ENCODE assay signal across 8 cellular contexts in the genomic region with DNA sequence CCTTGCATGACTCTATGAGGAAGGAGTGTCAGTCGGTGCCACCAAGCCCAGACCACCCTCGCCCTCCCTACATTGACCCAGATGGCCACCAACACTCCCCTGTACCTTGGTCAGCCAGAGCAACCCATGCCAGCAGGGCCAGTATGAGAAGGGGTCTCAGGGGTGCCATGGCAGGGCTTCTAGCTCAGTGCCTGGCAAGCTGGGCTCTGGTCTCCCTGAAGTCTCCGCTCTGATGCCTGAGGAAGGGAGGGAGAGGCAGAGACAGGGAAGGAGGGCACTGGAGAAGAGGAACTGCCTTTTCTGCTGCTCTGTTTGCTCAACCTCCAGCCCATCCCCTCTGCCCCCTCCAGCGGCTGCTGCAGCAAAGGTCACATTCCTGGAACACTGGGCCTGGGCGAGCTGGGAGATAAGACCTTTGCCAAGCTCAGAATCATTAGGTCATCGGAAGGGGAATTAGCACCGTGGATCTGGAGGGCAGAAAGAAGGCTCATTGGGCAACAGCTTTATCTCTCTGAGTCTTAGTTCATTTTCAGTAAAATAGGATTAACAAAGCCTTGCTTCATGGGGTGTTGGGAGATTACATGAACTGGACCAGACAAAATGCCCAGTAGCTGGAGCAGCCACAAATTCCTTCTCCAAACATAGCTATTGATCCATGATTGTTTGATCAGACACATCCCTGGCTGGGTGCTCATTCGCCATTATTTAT. TPM values are rescaled to one million over a fixed set of nuclear protein-coding genes. Genes with fewer than 3 reads are reported as not detected.
A peak's percentile ranks its signal among the peaks of the same experiment; 100 is the strongest.
DNase-seq lines count a peak whose midpoint lies in the region; ATAC-seq and TF ChIP-seq lines count a peak whose summit lies in the region.

A gene with protein sequence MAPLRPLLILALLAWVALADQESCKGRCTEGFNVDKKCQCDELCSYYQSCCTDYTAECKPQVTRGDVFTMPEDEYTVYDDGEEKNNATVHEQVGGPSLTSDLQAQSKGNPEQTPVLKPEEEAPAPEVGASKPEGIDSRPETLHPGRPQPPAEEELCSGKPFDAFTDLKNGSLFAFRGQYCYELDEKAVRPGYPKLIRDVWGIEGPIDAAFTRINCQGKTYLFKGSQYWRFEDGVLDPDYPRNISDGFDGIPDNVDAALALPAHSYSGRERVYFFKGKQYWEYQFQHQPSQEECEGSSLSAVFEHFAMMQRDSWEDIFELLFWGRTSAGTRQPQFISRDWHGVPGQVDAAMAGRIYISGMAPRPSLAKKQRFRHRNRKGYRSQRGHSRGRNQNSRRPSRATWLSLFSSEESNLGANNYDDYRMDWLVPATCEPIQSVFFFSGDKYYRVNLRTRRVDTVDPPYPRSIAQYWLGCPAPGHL (minus strand): TSS at position 273 of the 709 bp plus-strand sequence. CDS start 104 bp downstream, at position 169.

- H3K4me1 ChIP-seq in endodermal cell (ENCODE audit: control insufficient read depth, insufficient read depth, low read length) = peaks cover 12% of the 10 kb centered on the region

- no peaks in the 10 kb centered on the region for H3K9me3 Mint-ChIP-seq in activated CD4-positive, alpha-beta T cell treated with anti-CD3 and anti-CD28 coated beads for 36 hours (ENCODE audit: low read depth)
- H3K9me3 Mint-ChIP-seq in endodermal cell (no peaks in the 10 kb centered on the region), nephron (no peaks in the 10 kb centered on the region)

- TF ChIP-seq CTCF in endodermal cell (conservative IDR thresholded peaks at IDR 0.05) = peak; percentile 53
- no peak for TF ChIP-seq CTCF in nephron (IDR thresholded peaks at IDR 0.05; ENCODE audit: unreplicated experiment in 3 of 3)

- no peaks in the 10 kb centered on the region for H3K9me3 ChIP-seq in endodermal cell (ENCODE audit: control insufficient read depth, low read length)

- ATAC-seq in activated CD4-positive, alpha-beta T cell treated with anti-CD3 and anti-CD28 coated beads for 36 hours = no peak
- ATAC-seq in GM21367 (IDR thresholded peaks at IDR 0.05; ENCODE audit: unreplicated experiment) (no peak), HG02938 (IDR thresholded peaks at IDR 0.05; ENCODE audit: unreplicated experiment) (no peak)

- CTCF ChIA-PET in activated CD4-positive, alpha-beta T cell treated with anti-CD3 and anti-CD28 coated beads for 36 hours (lab: Charles Lee) = interaction anchor here (0.6 to 0.8 kb wide), 2 partner anchors 48 to 533 kb away, joined by 3 read pairs; no protein-coding TSS in a partner anchor

- intact Hi-C loops in activated CD4-positive, alpha-beta T cell treated with anti-CD3 and anti-CD28 coated beads for 36 hours (cut with DNase I, micrococcal nuclease) = loop anchor here in 1 of 2 experiments (2.0 kb wide), 1 partner anchor 581 kb away; the partner anchor contains the start of gene PHF12

- H3K36me3 ChIP-seq in endodermal cell (ENCODE audit: control insufficient read depth, insufficient read depth, low read length) = no peaks in the 10 kb centered on the region

- H3K27ac Mint-ChIP-seq in activated CD4-positive, alpha-beta T cell treated with anti-CD3 and anti-CD28 coated beads for 36 hours = peak within 1 kb of the TSS; percentile 86
- H3K27ac Mint-ChIP-seq in endodermal cell (peak within 1 kb of the TSS; percentile 98), nephron (peak within 1 kb of the TSS; percentile 65 to 85 (median 79))

- peaks cover 55% of the 10 kb centered on the region for H3K27me3 ChIP-seq in endodermal cell (ENCODE audit: control insufficient read depth, insufficient read depth, low read length, poor library complexity, severe bottlenecking)

- peaks cover 22% of the 10 kb centered on the region for H3K4me1 Mint-ChIP-seq in activated CD4-positive, alpha-beta T cell treated with anti-CD3 and anti-CD28 coated beads for 36 hours
- H3K4me1 Mint-ChIP-seq in endodermal cell (peaks cover 17% of the 10 kb centered on the region), nephron (peaks cover 16% of the 10 kb centered on the region)

- H3K27me3 Mint-ChIP-seq in activated CD4-positive, alpha-beta T cell treated with anti-CD3 and anti-CD28 coated beads for 36 hours = no peaks in the 10 kb centered on the region
- peaks cover 44% of the 10 kb centered on the region for H3K27me3 Mint-ChIP-seq in endodermal cell (ENCODE audit: insufficient read depth)
- peaks cover 14% of the 10 kb centered on the region for H3K27me3 Mint-ChIP-seq in nephron (ENCODE audit: low read depth)

- peak within 1 kb of the TSS; percentile 76 for H3K4me3 Mint-ChIP-seq in activated CD4-positive, alpha-beta T cell treated with anti-CD3 and anti-CD28 coated beads for 36 hours
- H3K4me3 Mint-ChIP-seq in endodermal cell = peak within 1 kb of the TSS; percentile 51
- H3K4me3 Mint-ChIP-seq in nephron = peak within 1 kb of the TSS; percentile 89 to 92 (median 91)

- POLR2A ChIA-PET in activated CD4-positive, alpha-beta T cell treated with anti-CD3 and anti-CD28 coated beads for 36 hours (lab: Charles Lee) = interaction anchor here (0.9 kb wide), 1 partner anchor 13 kb away, joined by 3 read pairs; the partner anchor contains the start of gene POLDIP2

- H3K4me3 ChIP-seq in endodermal cell (ENCODE audit: low read length) = peak within 1 kb of the TSS; percentile 65

- WGBS in endodermal cell (ENCODE audit: insufficient coverage in 1 of 2, insufficient read length in 1 of 2), 2 experiments = 15 to 39% methylated on average over 3 to 8 of the region's 8 CpGs

- no peak for DNase-seq in activated CD4-positive, alpha-beta T cell treated with anti-CD3 and anti-CD28 coated beads for 36 hours
- no peak for DNase-seq in activated CD4-positive, alpha-beta T cell treated with anti-CD3 and anti-CD28 coated beads for 48 hours
- peak; percentile 71 for DNase-seq in SK-N-DZ (ENCODE audit: low spot score)
- peak; percentile 96 for DNase-seq in endodermal cell
- no peak for DNase-seq in effector CD8-positive, alpha-beta T cell (lab: John Stamatoyannopoulos, UW)

- peaks cover 7% of the 10 kb centered on the region for H3K36me3 Mint-ChIP-seq in activated CD4-positive, alpha-beta T cell treated with anti-CD3 and anti-CD28 coated beads for 36 hours (ENCODE audit: low read depth)
- H3K36me3 Mint-ChIP-seq in endodermal cell (ENCODE audit: low read depth) = peaks cover 4% of the 10 kb centered on the region
- no peaks in the 10 kb centered on the region for H3K36me3 Mint-ChIP-seq in nephron (ENCODE audit: low read depth)

- H3K9ac ChIP-seq in endodermal cell (ENCODE audit: extremely low read depth, low read length, poor library complexity, severe bottlenecking) = no peak within 1 kb of the TSS

- no peak within 1 kb of the TSS for H3K27ac ChIP-seq in endodermal cell (ENCODE audit: low read depth, low read length)

RNA-seq across cellular contexts. Expression of the gene that starts here (rescaled TPM):
- total RNA-seq in activated CD4-positive, alpha-beta T cell treated with anti-CD3 and anti-CD28 coated beads for 36 hours = under 1 TPM in 1 of 2 experiments, not detected in 1; 0.21 TPM
- 0.57 and 1.6 TPM in 2 replicates for polyA plus RNA-seq in SK-N-DZ (2014; cell fraction: cytosol; rRNA removed)
- 3.8 and 4.2 TPM in 2 replicates for polyA plus RNA-seq in SK-N-DZ (2014; cell fraction: nucleus; rRNA removed)
- 1 to 10 TPM; 2.5 to 6.7 TPM for total RNA-seq in endodermal cell
- 5.6 TPM for polyA plus RNA-seq in endodermal cell (2013, experiment 1 of 2)
- 4.4 TPM for polyA plus RNA-seq in endodermal cell (2013, experiment 2 of 2)

Comparison
In these comparisons a context has a peak if more than half of its experiments do, and no peak if none do; other contexts are left out.
1. DNase-seq: peak in SK-N-DZ (single experiment) and endodermal cell (single experiment); none in activated CD4-positive, alpha-beta T cell treated with anti-CD3 and anti-CD28 coated beads for 36 hours (single experiment), activated CD4-positive, alpha-beta T cell treated with anti-CD3 and anti-CD28 coated beads for 48 hours (single experiment) and effector CD8-positive, alpha-beta T cell (single experiment).
2. Peak in every context shown above with its lines, with median percentiles within 50 percentile points of each other: H3K27ac Mint-ChIP-seq and H3K4me3 Mint-ChIP-seq.